ENCODE assay signal across 19 cellular contexts in the genomic region with DNA sequence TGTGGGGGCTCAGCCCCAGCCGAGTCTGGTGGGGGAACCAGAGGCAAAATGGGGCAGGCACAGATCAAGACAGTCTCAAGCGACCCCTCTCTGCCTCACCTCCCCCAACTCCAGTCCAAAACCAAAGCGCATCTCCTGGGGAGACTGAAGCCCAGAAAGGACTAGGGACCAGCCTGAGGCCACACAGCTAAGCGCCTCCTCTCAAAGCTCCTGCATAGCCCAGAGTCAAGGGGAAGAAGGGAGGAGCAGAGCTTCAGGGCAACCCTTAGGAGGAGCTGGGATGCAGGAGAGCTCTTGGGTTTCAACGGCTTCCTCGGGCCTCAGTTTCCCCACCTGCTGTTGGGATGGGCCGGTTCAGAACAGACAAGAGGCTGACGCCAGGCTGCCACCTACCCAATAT. TPM values are rescaled to one million over a fixed set of nuclear protein-coding genes. Genes with fewer than 3 reads are reported as not detected.
DNase-seq lines count a peak whose midpoint lies in the region; ATAC-seq, FAIRE-seq and TF ChIP-seq lines count a peak whose summit lies in the region.
"Had no signal": no experiment of that assay in that cellular context is flagged by ENCODE, and none has a peak within 500 bp of the region (broad histone marks: within the 10 kb centered on the region; RNA-seq: fewer than 3 reads in every experiment).

No MANE protein-coding gene starts in this region.

- H4K20me1 ChIP-seq in HepG2 (ENCODE audit: insufficient read depth, low read length) (peaks cover 42% of the 10 kb centered on the region), neural progenitor cell (ENCODE audit: low read depth) (peaks cover 59% of the 10 kb centered on the region)

- peak overlapping the region; percentile 62 for H3K4me3 Mint-ChIP-seq in endodermal cell
- H3K4me3 Mint-ChIP-seq in neural progenitor cell, result peak overlapping the region; percentile 87

- no peaks in the 10 kb centered on the region for H3K9me3 ChIP-seq in HepG2 (ENCODE audit: low read length)
- no peaks in the 10 kb centered on the region for H3K9me3 ChIP-seq in right lobe of liver
- no peaks in the 10 kb centered on the region for H3K9me3 ChIP-seq in endodermal cell (ENCODE audit: control insufficient read depth, low read length)
- H3K9me3 ChIP-seq in neural progenitor cell (ENCODE audit: low read depth), result no peaks in the 10 kb centered on the region
- H3K9me3 ChIP-seq in prostate gland, result no peaks in the 10 kb centered on the region
- H3K9me3 ChIP-seq in small intestine (ENCODE audit: control insufficient read depth, low read depth), result no peaks in the 10 kb centered on the region
- H3K9me3 ChIP-seq: BE2C, Peyer's patch had no signal

- H2AFZ ChIP-seq in HepG2 (ENCODE audit: low read length) (no peak overlapping the region), neural progenitor cell (replicated peaks) (no peak overlapping the region)

- in situ Hi-C loops in HepG2 (cut with HindIII; ENCODE audit: extremely low pct_ligation_motif_present, low pct_unique_long_range_greater_than_20kb), result loop anchor here (5.0 kb wide), 1 partner anchor 58 kb away; a partner anchor contains a TSS

- no peaks in the 10 kb centered on the region for H3K9me3 Mint-ChIP-seq in endodermal cell
- no peaks in the 10 kb centered on the region for H3K9me3 Mint-ChIP-seq in neural progenitor cell

- H3K79me2 ChIP-seq in HepG2 (ENCODE audit: insufficient read depth, low read length) (peaks cover 58% of the 10 kb centered on the region), neural progenitor cell (ENCODE audit: low read depth) (peaks cover 47% of the 10 kb centered on the region)

- peaks cover 60% of the 10 kb centered on the region for H3F3A ChIP-seq in neural progenitor cell (ENCODE audit: low read depth)

- TF ChIP-seq EP300 in HepG2 (IDR thresholded peaks at IDR 0.05; ENCODE audit: low read depth in 2 of 2, low read length in 2 of 2) (no peak), HepG2 (CRISPR knock-in tag; IDR thresholded peaks at IDR 0.05; ENCODE audit: borderline replicate concordance) (no peak)

- WGBS in HepG2 (ENCODE audit: low lambda C conversion rate), result no CpG with 5 or more reads among the region's 8 CpGs
- WGBS in right lobe of liver (ENCODE audit: insufficient coverage, low coverage, low lambda C conversion rate, missing lambda C conversion rate), result 64% methylated on average over 3 of the region's 8 CpGs
- 88 to 91% methylated on average over 8 of the region's 8 CpGs for WGBS in endodermal cell (ENCODE audit: insufficient coverage in 1 of 2, insufficient read length in 1 of 2), 2 experiments
- WGBS in prostate gland, result 80% methylated on average over 8 of the region's 8 CpGs
- 68 to 76% (median 75%) methylated on average over 8 of the region's 8 CpGs for whole genome bisulfite sequencing in small intestine, 3 donors

- H3K4me1 ChIP-seq in HepG2 (ENCODE audit: insufficient read depth, low read length), result peaks cover 77% of the 10 kb centered on the region
- H3K4me1 ChIP-seq in right lobe of liver, result peaks cover 0 to 5% (median 3%) of the 10 kb centered on the region in 4 donors
- H3K4me1 ChIP-seq in endodermal cell (ENCODE audit: control insufficient read depth, insufficient read depth, low read length), result peaks cover 6% of the 10 kb centered on the region
- peaks cover 18% of the 10 kb centered on the region for H3K4me1 ChIP-seq in neural progenitor cell
- H3K4me1 ChIP-seq in prostate gland (replicated peaks), result peaks cover 2% of the 10 kb centered on the region
- no peaks in the 10 kb centered on the region for H3K4me1 ChIP-seq in small intestine (ENCODE audit: control insufficient read depth in 2 of 2, insufficient read depth in 1 of 2, low read depth in 1 of 2, low read length in 1 of 2)
- H3K4me1 ChIP-seq: BE2C had no signal

- no peak for TF ChIP-seq RAD21 in HepG2 (CRISPR knock-in tag; IDR thresholded peaks at IDR 0.05)

- no peaks in the 10 kb centered on the region for H3K27me3 ChIP-seq in HepG2 (ENCODE audit: control insufficient read depth in 1 of 2, insufficient read depth in 2 of 2, low read length in 2 of 2)
- H3K27me3 ChIP-seq in right lobe of liver, result peaks cover 0 to 5% of the 10 kb centered on the region in 2 donors
- H3K27me3 ChIP-seq in endodermal cell (ENCODE audit: control insufficient read depth, insufficient read depth, low read length, poor library complexity, severe bottlenecking), result peaks cover 22% of the 10 kb centered on the region
- peaks cover 8% of the 10 kb centered on the region for H3K27me3 ChIP-seq in neural progenitor cell
- H3K27me3 ChIP-seq in prostate gland (replicated peaks; ENCODE audit: insufficient read depth), result peaks cover 13% of the 10 kb centered on the region
- peaks cover 23% of the 10 kb centered on the region in 2 donors for H3K27me3 ChIP-seq in small intestine (ENCODE audit: control insufficient read depth in 2 of 2, insufficient read depth in 2 of 2, low read length in 2 of 2)

- DNase-seq in HepG2 (ENCODE audit: low spot score) (no peak), right lobe of liver (no peak), endodermal cell (peak; percentile 42), neural progenitor cell (ENCODE audit: low spot score) (no peak), prostate gland (ENCODE audit: low spot score) (no peak), NCI-H82 treated with DMSO at 0.1 percent for 48 hours (lab: John Stamatoyannopoulos, UW; ENCODE audit: unreplicated experiment) (no peak), small intestine (no peak)
- DNase-seq in stimulated activated CD4-positive, alpha-beta T cell treated with anti-CD3 and anti-CD28 coated beads, Interleukin-2, amount 100 ng/mL, for 24 hours, result no peak
- DNase-seq: BE2C; CD4-positive, CD25-positive, alpha-beta regulatory T cell; EL; NCI-H1092 treated with DMSO at 0.1 percent for 48 hours; NCI-H2081; NK-92 treated with Interleukin-12 subunit alpha and Interleukin-12 subunit beta, amount 100 ng/mL, for 24 hours; Peyer's patch had no signal

- peaks cover 12% of the 10 kb centered on the region for H3K4me1 Mint-ChIP-seq in endodermal cell
- H3K4me1 Mint-ChIP-seq in neural progenitor cell, result peaks cover 36% of the 10 kb centered on the region

- CTCF ChIA-PET in HepG2 (lab: Yijun Ruan, JAX; ENCODE audit: low intra/inter-chr PET ratio, low total read pairs), result no interaction called here

- POLR2A ChIA-PET in HepG2 (lab: Yijun Ruan, JAX), result interaction anchor here (1.4 kb wide), 1 partner anchor 12 kb away, joined by 3 read pairs; no protein-coding TSS in a partner anchor

- H3K4me3 ChIP-seq in HepG2 (replicated peaks in 1 of 3; ENCODE audit: insufficient read depth in 1 of 3, low read depth in 2 of 3, low read length in 3 of 3), result peak overlapping the region in 1 of 3 experiments; percentile 84; a peak in 1 of 6 replicates
- no peak overlapping the region for H3K4me3 ChIP-seq in right lobe of liver
- no peak overlapping the region for H3K4me3 ChIP-seq in endodermal cell (ENCODE audit: low read length)
- H3K4me3 ChIP-seq in neural progenitor cell, result no peak overlapping the region
- no peak overlapping the region for H3K4me3 ChIP-seq in prostate gland
- no peak overlapping the region for H3K4me3 ChIP-seq in small intestine (ENCODE audit: low read depth in 1 of 2, low read length in 2 of 2)
- H3K4me3 ChIP-seq: GM12878, Peyer's patch had no signal

- H3K27me3 Mint-ChIP-seq in endodermal cell (ENCODE audit: insufficient read depth) (peaks cover 33% of the 10 kb centered on the region), neural progenitor cell (ENCODE audit: insufficient read depth, low read depth) (peaks cover 21% of the 10 kb centered on the region)

- H3K4me2 ChIP-seq in HepG2 (ENCODE audit: low read depth, low read length) (peak overlapping the region; percentile 90), neural progenitor cell (no peak overlapping the region)

- FAIRE-seq in HepG2 (lab: Jason Lieb, UNC) (no peak), small intestine (lab: Jason Lieb, UNC) (no peak)
- FAIRE-seq: GM12878 had no signal

- H3K36me3 Mint-ChIP-seq in endodermal cell (ENCODE audit: low read depth), result no peaks in the 10 kb centered on the region
- no peaks in the 10 kb centered on the region for H3K36me3 Mint-ChIP-seq in neural progenitor cell
- H3K36me3 Mint-ChIP-seq: CD4-positive, CD25-positive, alpha-beta regulatory T cell had no signal

- no peak for TF ChIP-seq POLR2A in HepG2 (IDR thresholded peaks at IDR 0.05; ENCODE audit: insufficient read depth in 1 of 2, low read depth in 2 of 2, low read length in 2 of 2)
- TF ChIP-seq POLR2A in right lobe of liver (IDR thresholded peaks at IDR 0.05), result no peak
- no peak for TF ChIP-seq POLR2A in prostate gland (IDR thresholded peaks at IDR 0.05)

- TF ChIP-seq CTCF in HepG2 (CRISPR knock-in tag; IDR thresholded peaks at IDR 0.05) (no peak), right lobe of liver (IDR thresholded peaks at IDR 0.05) (no peak), endodermal cell (conservative IDR thresholded peaks at IDR 0.05) (no peak), neural progenitor cell (IDR thresholded peaks at IDR 0.05) (no peak), prostate gland (IDR thresholded peaks at IDR 0.05) (no peak)

- ATAC-seq in HepG2 (no peak), right lobe of liver (no peak)
- ATAC-seq: GM12878 had no signal

- H3K27ac Mint-ChIP-seq in endodermal cell (no peak overlapping the region), neural progenitor cell (no peak overlapping the region)
- H3K27ac Mint-ChIP-seq: CD4-positive, CD25-positive, alpha-beta regulatory T cell had no signal

- H3K27ac ChIP-seq in HepG2 (ENCODE audit: extremely low read length, insufficient read depth, low read length) (peak overlapping the region; percentile 74), right lobe of liver (no peak overlapping the region), endodermal cell (ENCODE audit: low read depth, low read length) (no peak overlapping the region), neural progenitor cell (no peak overlapping the region), prostate gland (no peak overlapping the region), small intestine (ENCODE audit: low read depth in 1 of 2, low read length in 1 of 2) (no peak overlapping the region)
- H3K27ac ChIP-seq: Peyer's patch had no signal

- intact Hi-C loops in HepG2 (cut with micrococcal nuclease; ENCODE audit: unreplicated experiment) (no loop called here), right lobe of liver (cut with DNase I) (loop anchor here (5.0 kb wide), 2 partner anchors 53 to 58 kb away; a partner anchor contains a TSS), prostate gland (cut with DNase I) (loop anchor here (5.0 kb wide), 1 partner anchor 58 kb away; a partner anchor contains a TSS)

- peak overlapping the region; percentile 76; the same call in 1 of the 2 replicates for H3K9ac ChIP-seq in HepG2 (ENCODE audit: insufficient read depth, low read depth, low read length)
- no peak overlapping the region for H3K9ac ChIP-seq in endodermal cell (ENCODE audit: extremely low read depth, low read length, poor library complexity, severe bottlenecking)
- H3K9ac ChIP-seq in neural progenitor cell, result no peak overlapping the region

- peaks cover 1 to 10% of the 10 kb centered on the region in 2 experiments; a peak in 3 of 5 replicates for H3K36me3 ChIP-seq in HepG2 (replicated peaks in 1 of 2; ENCODE audit: control insufficient read depth in 1 of 2, insufficient read depth in 2 of 2, low read length in 2 of 2)
- no peaks in the 10 kb centered on the region for H3K36me3 ChIP-seq in right lobe of liver
- H3K36me3 ChIP-seq in endodermal cell (ENCODE audit: control insufficient read depth, insufficient read depth, low read length), result no peaks in the 10 kb centered on the region
- H3K36me3 ChIP-seq in neural progenitor cell, result no peaks in the 10 kb centered on the region
- no peaks in the 10 kb centered on the region for H3K36me3 ChIP-seq in prostate gland
- no peaks in the 10 kb centered on the region for H3K36me3 ChIP-seq in small intestine (ENCODE audit: control insufficient read depth in 2 of 2, insufficient read depth in 2 of 2, low read length in 2 of 2)
- H3K36me3 ChIP-seq: BE2C, Peyer's patch had no signal

- BruUV-seq in HepG2 (replicated peaks; lab: Mats Ljungman, UMichigan), result no TSS peak

RNA-seq across cellular contexts. Expression of a gene that starts 19.9 kb away (rescaled TPM):
- total RNA-seq in HepG2 (2016; rRNA removed; fragmentation: Illumina TruSeq; extraction: Trizol) (37.0 and 67.1 TPM in 2 replicates), right lobe of liver (1 to 10 TPM; 1.0 to 6.5 (median 2.3) TPM), endodermal cell (10 to 100 TPM; 28.9 to 67.8 TPM), neural progenitor cell (ENCODE audit: low replicate concordance) (22.6 and 82.3 TPM in 2 replicates), prostate gland (1 to 10 TPM; 4.3 to 7.8 TPM)
- total RNA-seq in HepG2 (2016; cell fraction: cytosol; rRNA removed; fragmentation: Illumina TruSeq; extraction: Trizol; ENCODE audit: low read depth), result 14.3 and 14.5 TPM in 2 replicates
- 29.9 and 68.6 TPM in 2 replicates for total RNA-seq in HepG2 (2016; cell fraction: insoluble cytoplasmic fraction; rRNA removed; fragmentation: Illumina TruSeq; extraction: Trizol)
- 59.5 and 62.2 TPM in 2 replicates for total RNA-seq in HepG2 (2016; cell fraction: membrane; rRNA removed; fragmentation: Illumina TruSeq; extraction: Trizol)
- total RNA-seq in HepG2 (2016; cell fraction: nucleus; rRNA removed; fragmentation: Illumina TruSeq; extraction: Trizol), result 51.6 and 59.6 TPM in 2 replicates
- polyA plus RNA-seq in HepG2 (2011; rRNA removed) (45.5 and 56.2 TPM in 2 replicates), small intestine (1 to 10 TPM in 2 of 3 donors, under 1 TPM in 1; 0.22 to 6.0 (median 1.1) TPM)
- polyA plus RNA-seq in HepG2 (2011; cell fraction: cytosol; rRNA removed), result 55.1 and 78.1 TPM in 2 replicates
- 60.7 and 73.5 TPM in 2 replicates for polyA plus RNA-seq in HepG2 (2011; cell fraction: nucleus; rRNA removed)
- 31.8 and 42.2 TPM in 2 replicates for polyA plus RNA-seq in HepG2 (2012)
- 17.9 and 18.2 TPM in 2 replicates for polyA plus RNA-seq in HepG2 (2016; cell fraction: cytosol; fragmentation: Illumina TruSeq; extraction: Trizol; ENCODE audit: low read depth)
- polyA plus RNA-seq in HepG2 (2016; cell fraction: insoluble cytoplasmic fraction; fragmentation: Illumina TruSeq; extraction: Trizol; ENCODE audit: low read depth), result 55.9 and 71.2 TPM in 2 replicates
- 62.0 and 68.4 TPM in 2 replicates for polyA plus RNA-seq in HepG2 (2016; cell fraction: membrane; fragmentation: Illumina TruSeq; extraction: Trizol; ENCODE audit: low read depth)
- polyA plus RNA-seq in HepG2 (2016; cell fraction: nucleus; fragmentation: Illumina TruSeq; extraction: Trizol; ENCODE audit: insufficient read depth, low read depth), result 120 and 123 TPM in 2 replicates
- 0.23 and 250 TPM in 2 replicates for polyA minus RNA-seq in HepG2 (2011; rRNA and poly(A)+ RNA removed; ENCODE audit: low replicate concordance)
- 72.0 and 86.5 TPM in 2 replicates for polyA minus RNA-seq in HepG2 (2011; cell fraction: cytosol; rRNA and poly(A)+ RNA removed)
- 23.2 and 24.5 TPM in 2 replicates for polyA minus RNA-seq in HepG2 (2011; cell fraction: nucleus; rRNA and poly(A)+ RNA removed)
- 26.9 TPM for polyA plus RNA-seq in endodermal cell (2013, experiment 1 of 2)
- polyA plus RNA-seq in endodermal cell (2013, experiment 2 of 2), result 24.3 TPM
- total RNA-seq: CD4-positive, CD25-positive, alpha-beta regulatory T cell had no signal
- polyA plus RNA-seq: CD4-positive, CD25-positive, alpha-beta regulatory T cell; GM12878 had no signal

RNA-seq across cellular contexts. Expression of a gene that starts 39.6 kb away (rescaled TPM):
- total RNA-seq in HepG2 (2016; rRNA removed; fragmentation: Illumina TruSeq; extraction: Trizol), result 7.1 and 12.0 TPM in 2 replicates
- total RNA-seq in HepG2 (2016; cell fraction: cytosol; rRNA removed; fragmentation: Illumina TruSeq; extraction: Trizol; ENCODE audit: low read depth), result 2.0 and 2.2 TPM in 2 replicates
- 5.8 and 13.0 TPM in 2 replicates for total RNA-seq in HepG2 (2016; cell fraction: insoluble cytoplasmic fraction; rRNA removed; fragmentation: Illumina TruSeq; extraction: Trizol)
- 4.2 and 4.7 TPM in 2 replicates for total RNA-seq in HepG2 (2016; cell fraction: membrane; rRNA removed; fragmentation: Illumina TruSeq; extraction: Trizol)
- total RNA-seq in HepG2 (2016; cell fraction: nucleus; rRNA removed; fragmentation: Illumina TruSeq; extraction: Trizol), result 10.2 and 12.3 TPM in 2 replicates
- 39.3 and 48.9 TPM in 2 replicates for polyA plus RNA-seq in HepG2 (2011; rRNA removed)
- 33.3 and 38.7 TPM in 2 replicates for polyA plus RNA-seq in HepG2 (2011; cell fraction: cytosol; rRNA removed)
- polyA plus RNA-seq in HepG2 (2011; cell fraction: nucleus; rRNA removed), result 12.1 and 16.5 TPM in 2 replicates
- polyA plus RNA-seq in HepG2 (2012), result 8.4 and 14.3 TPM in 2 replicates
- polyA plus RNA-seq in HepG2 (2016; cell fraction: cytosol; fragmentation: Illumina TruSeq; extraction: Trizol; ENCODE audit: low read depth), result 2.4 and 2.6 TPM in 2 replicates
- polyA plus RNA-seq in HepG2 (2016; cell fraction: insoluble cytoplasmic fraction; fragmentation: Illumina TruSeq; extraction: Trizol; ENCODE audit: low read depth), result 6.6 and 8.6 TPM in 2 replicates
- 4.2 and 4.9 TPM in 2 replicates for polyA plus RNA-seq in HepG2 (2016; cell fraction: membrane; fragmentation: Illumina TruSeq; extraction: Trizol; ENCODE audit: low read depth)
- 20.0 and 22.9 TPM in 2 replicates for polyA plus RNA-seq in HepG2 (2016; cell fraction: nucleus; fragmentation: Illumina TruSeq; extraction: Trizol; ENCODE audit: insufficient read depth, low read depth)
- polyA minus RNA-seq in HepG2 (2011; rRNA and poly(A)+ RNA removed; ENCODE audit: low replicate concordance), result 0.77 and 28.9 TPM in 2 replicates
- 12.1 and 23.5 TPM in 2 replicates for polyA minus RNA-seq in HepG2 (2011; cell fraction: cytosol; rRNA and poly(A)+ RNA removed)
- 3.2 and 5.6 TPM in 2 replicates for polyA minus RNA-seq in HepG2 (2011; cell fraction: nucleus; rRNA and poly(A)+ RNA removed)
- total RNA-seq in right lobe of liver, result 1,000 to 10,000 TPM in 2 of 6 experiments, 100 to 1,000 TPM in 4; 331 to 1,334 (median 524) TPM
- 1 to 10 TPM in 1 of 2 donors, under 1 TPM in 1; 0.86 to 1.4 TPM for total RNA-seq in endodermal cell
- 0.21 TPM for polyA plus RNA-seq in endodermal cell (2013, experiment 1 of 2)
- 0.75 TPM for polyA plus RNA-seq in endodermal cell (2013, experiment 2 of 2)
- total RNA-seq in neural progenitor cell (ENCODE audit: low replicate concordance), result 0.19 TPM in 1 of 2 replicates, not detected in the other
- total RNA-seq in prostate gland, result 1 to 10 TPM; 2.5 to 3.6 TPM
- polyA plus RNA-seq in small intestine, result 1 to 10 TPM in 1 of 3 donors, under 1 TPM in 2; 0.67 to 9.8 (median 0.81) TPM

RNA-seq across cellular contexts. Expression of a gene that starts 44.4 kb away (rescaled TPM):
- total RNA-seq in HepG2 (2016; rRNA removed; fragmentation: Illumina TruSeq; extraction: Trizol) (1.6 and 1.8 TPM in 2 replicates), right lobe of liver (100 to 1,000 TPM in 4 of 6 experiments, 10 to 100 TPM in 2; 35.0 to 149 (median 117) TPM), endodermal cell (1 to 10 TPM; 3.7 to 3.9 TPM), neural progenitor cell (ENCODE audit: low replicate concordance) (1.2 and 5.1 TPM in 2 replicates), prostate gland (10 to 100 TPM; 23.2 to 26.8 TPM)
- total RNA-seq in HepG2 (2016; cell fraction: cytosol; rRNA removed; fragmentation: Illumina TruSeq; extraction: Trizol; ENCODE audit: low read depth), result 0.35 and 0.40 TPM in 2 replicates
- 0.94 and 1.8 TPM in 2 replicates for total RNA-seq in HepG2 (2016; cell fraction: insoluble cytoplasmic fraction; rRNA removed; fragmentation: Illumina TruSeq; extraction: Trizol)
- total RNA-seq in HepG2 (2016; cell fraction: membrane; rRNA removed; fragmentation: Illumina TruSeq; extraction: Trizol), result 0.65 TPM in 2 replicates
- total RNA-seq in HepG2 (2016; cell fraction: nucleus; rRNA removed; fragmentation: Illumina TruSeq; extraction: Trizol), result 1.9 TPM in 2 replicates
- polyA plus RNA-seq in HepG2 (2011; rRNA removed) (4.8 and 6.3 TPM in 2 replicates), small intestine (1 to 10 TPM in 2 of 3 donors, under 1 TPM in 1; 0.27 to 4.5 (median 2.5) TPM)
- polyA plus RNA-seq in HepG2 (2011; cell fraction: cytosol; rRNA removed), result 1.6 and 1.9 TPM in 2 replicates
- 31.7 and 40.6 TPM in 2 replicates for polyA plus RNA-seq in HepG2 (2011; cell fraction: nucleus; rRNA removed)
- polyA plus RNA-seq in HepG2 (2012), result 1.9 and 2.0 TPM in 2 replicates
- 0.12 and 0.53 TPM in 2 replicates for polyA plus RNA-seq in HepG2 (2016; cell fraction: cytosol; fragmentation: Illumina TruSeq; extraction: Trizol; ENCODE audit: low read depth)
- polyA plus RNA-seq in HepG2 (2016; cell fraction: insoluble cytoplasmic fraction; fragmentation: Illumina TruSeq; extraction: Trizol; ENCODE audit: low read depth), result 0.77 and 1.4 TPM in 2 replicates
- 0.11 and 0.52 TPM in 2 replicates for polyA plus RNA-seq in HepG2 (2016; cell fraction: membrane; fragmentation: Illumina TruSeq; extraction: Trizol; ENCODE audit: low read depth)
- 5.8 and 8.9 TPM in 2 replicates for polyA plus RNA-seq in HepG2 (2016; cell fraction: nucleus; fragmentation: Illumina TruSeq; extraction: Trizol; ENCODE audit: insufficient read depth, low read depth)
- 0.47 and 3.5 TPM in 2 replicates for polyA minus RNA-seq in HepG2 (2011; rRNA and poly(A)+ RNA removed; ENCODE audit: low replicate concordance)
- 0.97 and 0.99 TPM in 2 replicates for polyA minus RNA-seq in HepG2 (2011; cell fraction: cytosol; rRNA and poly(A)+ RNA removed)
- 4.1 and 4.4 TPM in 2 replicates for polyA minus RNA-seq in HepG2 (2011; cell fraction: nucleus; rRNA and poly(A)+ RNA removed)
- 2.4 TPM for polyA plus RNA-seq in endodermal cell (2013, experiment 1 of 2)
- polyA plus RNA-seq in endodermal cell (2013, experiment 2 of 2), result 2.2 TPM
- total RNA-seq: A172; CD4-positive, CD25-positive, alpha-beta regulatory T cell; NCI-H460; SK-MEL-5 had no signal

RNA-seq across cellular contexts. Expression of a gene that starts 59.9 kb away (rescaled TPM):
- total RNA-seq in HepG2 (2016; rRNA removed; fragmentation: Illumina TruSeq; extraction: Trizol) (18.9 and 21.4 TPM in 2 replicates), right lobe of liver (10 to 100 TPM; 16.6 to 26.4 (median 22.8) TPM), endodermal cell (10 to 100 TPM; 18.1 to 25.5 TPM), neural progenitor cell (ENCODE audit: low replicate concordance) (8.2 and 15.2 TPM in 2 replicates), prostate gland (1 to 10 TPM; 4.0 to 6.2 TPM)
- total RNA-seq in HepG2 (2016; cell fraction: cytosol; rRNA removed; fragmentation: Illumina TruSeq; extraction: Trizol; ENCODE audit: low read depth), result 5.7 and 6.2 TPM in 2 replicates
- 15.8 and 20.8 TPM in 2 replicates for total RNA-seq in HepG2 (2016; cell fraction: insoluble cytoplasmic fraction; rRNA removed; fragmentation: Illumina TruSeq; extraction: Trizol)
- total RNA-seq in HepG2 (2016; cell fraction: membrane; rRNA removed; fragmentation: Illumina TruSeq; extraction: Trizol), result 17.1 and 17.6 TPM in 2 replicates
- 9.7 and 12.6 TPM in 2 replicates for total RNA-seq in HepG2 (2016; cell fraction: nucleus; rRNA removed; fragmentation: Illumina TruSeq; extraction: Trizol)
- polyA plus RNA-seq in HepG2 (2011; rRNA removed) (13.4 and 14.2 TPM in 2 replicates), small intestine (10 to 100 TPM in 2 of 3 donors, 1 to 10 TPM in 1; 8.9 to 21.0 (median 11.0) TPM)
- 16.1 and 16.8 TPM in 2 replicates for polyA plus RNA-seq in HepG2 (2011; cell fraction: cytosol; rRNA removed)
- polyA plus RNA-seq in HepG2 (2011; cell fraction: nucleus; rRNA removed), result 7.6 and 8.4 TPM in 2 replicates
- 11.6 and 15.1 TPM in 2 replicates for polyA plus RNA-seq in HepG2 (2012)
- polyA plus RNA-seq in HepG2 (2016; cell fraction: cytosol; fragmentation: Illumina TruSeq; extraction: Trizol; ENCODE audit: low read depth), result 5.3 and 5.7 TPM in 2 replicates
- 20.0 and 23.7 TPM in 2 replicates for polyA plus RNA-seq in HepG2 (2016; cell fraction: insoluble cytoplasmic fraction; fragmentation: Illumina TruSeq; extraction: Trizol; ENCODE audit: low read depth)
- 13.6 and 14.4 TPM in 2 replicates for polyA plus RNA-seq in HepG2 (2016; cell fraction: membrane; fragmentation: Illumina TruSeq; extraction: Trizol; ENCODE audit: low read depth)
- polyA plus RNA-seq in HepG2 (2016; cell fraction: nucleus; fragmentation: Illumina TruSeq; extraction: Trizol; ENCODE audit: insufficient read depth, low read depth), result 15.4 and 17.2 TPM in 2 replicates
- 2.7 and 20.5 TPM in 2 replicates for polyA minus RNA-seq in HepG2 (2011; rRNA and poly(A)+ RNA removed; ENCODE audit: low replicate concordance)
- 10.1 and 10.4 TPM in 2 replicates for polyA minus RNA-seq in HepG2 (2011; cell fraction: cytosol; rRNA and poly(A)+ RNA removed)
- 8.8 and 9.0 TPM in 2 replicates for polyA minus RNA-seq in HepG2 (2011; cell fraction: nucleus; rRNA and poly(A)+ RNA removed)
- 12.1 TPM for polyA plus RNA-seq in endodermal cell (2013, experiment 1 of 2)
- 12.3 TPM for polyA plus RNA-seq in endodermal cell (2013, experiment 2 of 2)

Comparison
In these comparisons a context has a peak if more than half of its experiments do, and no peak if none do; other contexts are left out.
1. RNA of a gene that starts 39.6 kb away (total RNA-seq): 331 to 1,334 TPM in right lobe of liver; 2.0 to 13.0 TPM in HepG2, 2.5 to 3.6 TPM in prostate gland, 0.86 to 1.4 TPM in endodermal cell and 0.19 TPM in neural progenitor cell; every median in the first group is over 10 times any median in the second.